8 cellular contexts compared by ENCODE assay signal in the genomic region with DNA sequence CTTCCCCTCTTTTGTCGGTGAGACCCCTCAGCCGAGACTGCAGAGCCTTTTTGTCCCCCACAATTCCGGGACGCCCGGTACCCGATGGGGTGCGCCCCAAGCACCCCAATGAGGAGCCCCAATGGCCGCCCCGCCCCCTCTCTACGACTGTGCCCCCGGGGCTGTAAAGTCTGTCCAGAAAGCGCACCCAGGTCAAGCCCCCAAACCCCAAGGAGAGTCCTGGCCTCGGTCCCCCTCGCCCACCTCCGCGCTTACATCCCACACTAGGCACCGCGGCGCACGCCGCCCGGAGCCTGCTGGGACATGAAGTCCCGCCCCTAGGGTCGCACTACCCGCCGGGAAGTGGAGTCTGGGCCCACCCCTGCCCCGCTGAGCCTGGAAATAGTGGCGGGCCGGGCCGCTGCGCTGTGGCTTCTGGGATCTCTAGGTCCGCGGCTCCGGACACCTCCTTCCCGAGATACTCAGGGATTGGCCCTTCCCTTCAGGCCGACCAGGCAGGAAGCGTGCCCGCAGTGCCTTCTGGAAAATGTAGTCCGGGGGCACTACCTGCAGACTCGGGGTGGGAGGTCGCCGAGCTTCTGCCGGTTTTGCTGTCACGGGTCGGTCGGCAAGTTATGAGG. TPM values are rescaled to one million over a fixed set of nuclear protein-coding genes. Genes with fewer than 3 reads are reported as not detected.
A peak's percentile ranks its signal among the peaks of the same experiment; 100 is the strongest.
DNase-seq lines count a peak whose midpoint lies in the region; ATAC-seq and TF ChIP-seq lines count a peak whose summit lies in the region.

MEN1 (minus strand) TSS at position 281 of the 620 bp plus-strand sequence. CDS start 442 bp downstream, outside the sequence.

- H3K36me3 Mint-ChIP-seq in central memory CD8-positive, alpha-beta T cell (ENCODE audit: insufficient read depth), result peaks cover 14% of the 10 kb centered on the region

- no peaks in the 10 kb centered on the region for H3K9me3 ChIP-seq in A673 (ENCODE audit: low read depth, low read length, poor library complexity, severe bottlenecking)

- H3K27ac Mint-ChIP-seq in central memory CD8-positive, alpha-beta T cell (ENCODE audit: low read depth), result peak within 1 kb of the TSS; percentile 95

- H3K27ac ChIP-seq in A673 (ENCODE audit: low read depth, low read length, poor library complexity, severe bottlenecking), result peak within 1 kb of the TSS; percentile 64

- intact Hi-C loops in A673 (cut with micrococcal nuclease; ENCODE audit: unreplicated experiment), result no loop called here

- peaks cover 10% of the 10 kb centered on the region for H3K4me1 ChIP-seq in A673 (ENCODE audit: insufficient read depth, low read length, poor library complexity, severe bottlenecking)

- no peaks in the 10 kb centered on the region for H3K36me3 ChIP-seq in A673 (ENCODE audit: insufficient read depth, low read length, poor library complexity, severe bottlenecking)

- peak; percentile 57 for ATAC-seq in GM18909 (IDR thresholded peaks at IDR 0.05; ENCODE audit: poor library complexity, unreplicated experiment)
- peak; percentile 49 for ATAC-seq in HG03196 (IDR thresholded peaks at IDR 0.05; ENCODE audit: unreplicated experiment)
- ATAC-seq in activated CD4-positive, CD25-positive, alpha-beta regulatory T cell treated with anti-CD3 and anti-CD28 coated beads, Interleukin-2, amount 50 U/mL, for 24 hours, result peak; percentile 94 to 95
- peak; percentile 84 for ATAC-seq in central memory CD8-positive, alpha-beta T cell (replicated peaks; ENCODE audit: extremely low read depth, poor library complexity, severe bottlenecking)

- H3K4me3 ChIP-seq in A673 (ENCODE audit: low read depth, low read length, poor library complexity, severe bottlenecking), result peak within 1 kb of the TSS; percentile 87

- POLR2A ChIA-PET in A673 (lab: Charles Lee; ENCODE audit: low non-redundant PET), result no interaction called here

- H3K4me3 Mint-ChIP-seq in central memory CD8-positive, alpha-beta T cell, result peak within 1 kb of the TSS; percentile 97

- DNase-seq in A673 (ENCODE audit: low spot score) (peak; percentile 99), NCI-H446 (lab: John Stamatoyannopoulos, UW) (peak; percentile 90 to 98), iris pigment epithelial cell (ENCODE audit: low read depth) (peak; percentile 97)
- peak; percentile 54 to 64 for DNase-seq in central memory CD8-positive, alpha-beta T cell (ENCODE audit: low spot score in 2 of 2)
- DNase-seq in stimulated activated CD4-positive, alpha-beta T cell treated with anti-CD3 and anti-CD28 coated beads, Interleukin-12 subunit alpha, Interleukin-12 subunit beta, amount 100 ng/mL, for 24 hours (ENCODE audit: low read depth in 2 of 2), result peak; percentile 70 to 82

- no peaks in the 10 kb centered on the region for H3K27me3 ChIP-seq in A673 (replicated peaks; ENCODE audit: insufficient read depth, low read depth, low read length, poor library complexity)

- CTCF ChIA-PET in A673 (lab: Charles Lee), result interaction anchor here (0.7 kb wide), 1 partner anchor 312 kb away, joined by 3 read pairs; the partner anchor contains the start of genes FAU and MRPL49

- H3K9me3 Mint-ChIP-seq in central memory CD8-positive, alpha-beta T cell, result no peaks in the 10 kb centered on the region

- peaks cover 31% of the 10 kb centered on the region for H3K4me1 Mint-ChIP-seq in central memory CD8-positive, alpha-beta T cell

- no peak for TF ChIP-seq CTCF in A673 (conservative IDR thresholded peaks at IDR 0.05; ENCODE audit: low read depth, low read length)

- BruUV-seq in A673 (replicated peaks; lab: Mats Ljungman, UMichigan), result no TSS peak

- no peaks in the 10 kb centered on the region for H3K27me3 Mint-ChIP-seq in central memory CD8-positive, alpha-beta T cell

RNA-seq across cellular contexts. Expression of gene MEN1, which starts in this region (rescaled TPM):
- total RNA-seq in A673 (2021), result 45.7 and 49.2 TPM in 2 replicates

Comparison
In these comparisons a context has a peak if more than half of its experiments do, and no peak if none do; other contexts are left out.
1. Peak in every context shown above with its lines: DNase-seq, ATAC-seq, H3K4me3 ChIP-seq and H3K27ac ChIP-seq.